ENCODE assay signal across 1 cellular context in genomic region chr17:40286473-40286872, GRCh38.
TF ChIP-seq lines count a peak whose summit lies in the region.

No MANE protein-coding gene starts in this region.

TF ChIP-seq in WTC11, 78 proteins besides CTCF, POLR2A, EP300 and RAD21 (continued from another document):
- no peak for TF ChIP-seq PREB (CRISPR knock-in tag; IDR thresholded peaks at IDR 0.05; ENCODE audit: borderline replicate concordance)
- no peak for TF ChIP-seq ZNF219 (CRISPR knock-in tag; IDR thresholded peaks at IDR 0.05; ENCODE audit: borderline replicate concordance)
- TF ChIP-seq ZNF263 (CRISPR knock-in tag; IDR thresholded peaks at IDR 0.05; ENCODE audit: low read depth), result no peak
- TF ChIP-seq FOXJ3 (CRISPR knock-in tag; IDR thresholded peaks at IDR 0.05; ENCODE audit: borderline replicate concordance), result no peak
- TF ChIP-seq E2F1 (CRISPR knock-in tag; IDR thresholded peaks at IDR 0.05), result no peak
- no peak for TF ChIP-seq TEAD1 (CRISPR knock-in tag; IDR thresholded peaks at IDR 0.05)
- TF ChIP-seq PRDM15 (CRISPR knock-in tag; IDR thresholded peaks at IDR 0.05), result no peak
- TF ChIP-seq ZNF512 (CRISPR knock-in tag; IDR thresholded peaks at IDR 0.05; ENCODE audit: borderline replicate concordance), result no peak
- TF ChIP-seq TEAD4 (CRISPR knock-in tag; IDR thresholded peaks at IDR 0.05), result no peak
- TF ChIP-seq IRF2 (CRISPR knock-in tag; IDR thresholded peaks at IDR 0.05; ENCODE audit: borderline replicate concordance, low read depth), result no peak
